ENCODE assay signal across 13 cellular contexts in genomic region chr5:173396311-173396993, GRCh38.
DNase-seq lines count a peak whose midpoint lies in the region; ATAC-seq and TF ChIP-seq lines count a peak whose summit lies in the region.
"Had no signal": no experiment of that assay in that cellular context is flagged by ENCODE, and none has a peak within 500 bp of the region (broad histone marks: within the 10 kb centered on the region; RNA-seq: fewer than 3 reads in every experiment).

No MANE protein-coding gene starts in this region.

- H3K27me3 Mint-ChIP-seq in T-cell = peaks cover 6 to 20% of the 10 kb centered on the region in 2 donors

- peak; percentile 35 for DNase-seq in Daoy (ENCODE audit: low read depth)
- peak; percentile 25 for DNase-seq in LHCN-M2 (ENCODE audit: low read depth)
- peak; percentile 6 for DNase-seq in epithelial cell of esophagus (ENCODE audit: low read depth)
- DNase-seq in nucleus accumbens (lab: John Stamatoyannopoulos, UW) = peak in 40 of 56 donors; percentile 2 to 68 (median 24)
- DNase-seq in T-cell = no peak
- no peak for DNase-seq in HUDEP-2 (lab: John Stamatoyannopoulos, UW; ENCODE audit: unreplicated experiment in 76 of 76)
- no peak for DNase-seq in NCI-H1048 (lab: John Stamatoyannopoulos, UW)
- DNase-seq: activated CD4-positive, alpha-beta T cell treated with anti-CD3 and anti-CD28 coated beads, Interleukin-2, amount 50 U/mL, for 48 hours; adrenal gland; NCI-H1436 had no signal

- no peak overlapping the region for H3K27ac Mint-ChIP-seq in T-cell

- POLR2A ChIA-PET in T-cell (lab: Charles Lee) = no interaction called here

- H3K9me3 Mint-ChIP-seq in T-cell = peaks cover 3 to 9% (median 7%) of the 10 kb centered on the region in 3 donors

- peak; percentile 16 for TF ChIP-seq CTCF in epithelial cell of esophagus (IDR thresholded peaks at IDR 0.05; ENCODE audit: insufficient read depth, low read depth, low read length, missing control alignments)

- ATAC-seq in T-cell (replicated peaks in 1 of 4) = no peak
- ATAC-seq in HG02763 (IDR thresholded peaks at IDR 0.05; ENCODE audit: unreplicated experiment) = no peak
- ATAC-seq: GM12878 had no signal

- no peak overlapping the region for H3K4me3 Mint-ChIP-seq in T-cell

- H3K4me1 Mint-ChIP-seq in T-cell = no peaks in the 10 kb centered on the region

- CTCF ChIA-PET in T-cell (lab: Charles Lee) = no interaction called here

- H3K36me3 Mint-ChIP-seq in T-cell = no peaks in the 10 kb centered on the region

- no peak overlapping the region for H3K4me3 ChIP-seq in epithelial cell of esophagus (ENCODE audit: low read length)
- H3K4me3 ChIP-seq: adrenal gland, GM12878, thoracic aorta had no signal

Comparison
In these comparisons a context has a peak if more than half of its experiments do, and no peak if none do; other contexts are left out.
1. DNase-seq: peak in Daoy (single experiment), LHCN-M2 (single experiment), epithelial cell of esophagus (single experiment) and nucleus accumbens (40 of 56); none in T-cell (0 of 34), HUDEP-2 (0 of 76) and NCI-H1048 (single experiment).